In the genomic region with DNA sequence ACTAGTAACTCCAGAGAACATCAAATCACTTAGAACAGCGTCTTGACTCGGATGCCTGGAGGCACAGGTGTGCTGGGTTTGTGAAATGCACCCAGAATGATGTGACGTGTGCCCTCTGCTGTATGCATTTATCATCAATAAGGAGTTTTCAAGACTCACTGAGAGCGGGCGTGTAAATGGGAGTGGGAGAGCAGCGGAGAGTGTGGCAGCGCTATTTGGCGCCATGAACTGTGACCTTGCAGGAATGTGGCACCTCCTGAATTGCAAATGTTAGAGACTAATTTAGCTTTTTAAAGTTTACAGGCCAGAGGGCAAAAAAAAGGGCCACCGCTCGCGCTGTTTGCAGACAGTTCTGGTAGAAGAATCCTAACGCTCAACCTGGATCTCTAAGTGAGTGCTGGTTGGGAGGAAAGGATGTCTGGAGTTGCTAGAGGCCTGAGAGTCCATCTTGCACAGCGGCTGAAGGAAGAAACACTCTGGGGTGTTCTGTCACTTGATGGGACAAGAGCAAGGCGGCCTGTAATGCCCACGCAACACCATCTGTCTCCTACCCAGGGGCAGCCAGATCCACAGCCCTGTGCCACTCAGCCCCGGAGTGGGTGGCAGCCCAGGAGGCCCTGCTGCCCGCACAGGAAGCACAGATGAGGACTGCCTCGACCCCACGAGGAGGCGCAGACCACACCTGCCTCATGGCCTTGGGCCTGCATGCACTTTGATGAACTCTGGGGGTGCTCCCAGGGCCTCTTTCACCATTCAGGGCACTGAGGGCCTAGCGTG, we compare ENCODE assay signal across 15 cellular contexts. TPM values are rescaled to one million over a fixed set of nuclear protein-coding genes. Genes with fewer than 3 reads are reported as not detected.
DNase-seq lines count a peak whose midpoint lies in the region; ATAC-seq and TF ChIP-seq lines count a peak whose summit lies in the region.
"Had no signal": no experiment of that assay in that cellular context is flagged by ENCODE, and none has a peak within 500 bp of the region (broad histone marks: within the 10 kb centered on the region; RNA-seq: fewer than 3 reads in every experiment).

No MANE protein-coding gene starts in this region.

- DNase-seq in NCI-H748 (lab: John Stamatoyannopoulos, UW; ENCODE audit: unreplicated experiment) (peak; percentile 12), NCI-H748 treated with DMSO at 0.1 percent for 48 hours (lab: John Stamatoyannopoulos, UW) (no peak), tibial artery (no peak)
- no peak for DNase-seq in CD8-positive, alpha-beta memory T cell
- DNase-seq in naive thymus-derived CD4-positive, alpha-beta T cell = no peak
- DNase-seq: activated CD8-positive, alpha-beta memory T cell treated with anti-CD3 and anti-CD28 coated beads, Interleukin-2, amount 10 ng/mL, durations not matched to agents 7 days and 5 days; head of caudate nucleus; left colon; T1000; upper lobe of right lung had no signal

- peaks cover 0 to 25% (median 4%) of the 10 kb centered on the region in 3 donors for H3K36me3 Mint-ChIP-seq in CD8-positive, alpha-beta memory T cell
- peaks cover 1% of the 10 kb centered on the region for H3K36me3 Mint-ChIP-seq in activated naive CD8-positive, alpha-beta T cell
- peaks cover 0 to 15% (median 3%) of the 10 kb centered on the region in 5 donors for H3K36me3 Mint-ChIP-seq in naive thymus-derived CD4-positive, alpha-beta T cell

- H3K27me3 Mint-ChIP-seq in CD8-positive, alpha-beta memory T cell = no peaks in the 10 kb centered on the region
- H3K27me3 Mint-ChIP-seq in activated naive CD8-positive, alpha-beta T cell = no peaks in the 10 kb centered on the region
- no peaks in the 10 kb centered on the region for H3K27me3 Mint-ChIP-seq in naive thymus-derived CD4-positive, alpha-beta T cell
- H3K27me3 Mint-ChIP-seq: activated CD8-positive, alpha-beta memory T cell treated with anti-CD3 and anti-CD28 coated beads, Interleukin-2, amount 10 ng/mL, durations not matched to agents 7 days and 5 days had no signal

- peak overlapping the region in 3 of 7 donors; percentile 18 to 66 (median 47) for H3K4me3 Mint-ChIP-seq in CD8-positive, alpha-beta memory T cell
- H3K4me3 Mint-ChIP-seq in activated naive CD8-positive, alpha-beta T cell = no peak overlapping the region
- peak overlapping the region in 6 of 10 donors; percentile 3 to 86 (median 48) for H3K4me3 Mint-ChIP-seq in naive thymus-derived CD4-positive, alpha-beta T cell
- H3K4me3 Mint-ChIP-seq: activated CD8-positive, alpha-beta memory T cell treated with anti-CD3 and anti-CD28 coated beads, Interleukin-2, amount 10 ng/mL, durations not matched to agents 7 days and 5 days had no signal

- H3K27ac ChIP-seq in CD8-positive, alpha-beta memory T cell (ENCODE audit: low read depth, low read length) = no peak overlapping the region
- H3K27ac ChIP-seq in naive thymus-derived CD4-positive, alpha-beta T cell (ENCODE audit: low read depth, low read length) = no peak overlapping the region
- no peak overlapping the region for H3K27ac ChIP-seq in tibial artery
- H3K27ac ChIP-seq: neutrophil, upper lobe of right lung had no signal

- H3K36me3 ChIP-seq in CD8-positive, alpha-beta memory T cell (ENCODE audit: insufficient read depth, low read length) = no peaks in the 10 kb centered on the region
- H3K36me3 ChIP-seq in naive thymus-derived CD4-positive, alpha-beta T cell (ENCODE audit: control insufficient read depth in 2 of 3, insufficient read depth in 3 of 3, low read length in 3 of 3) = no peaks in the 10 kb centered on the region
- no peaks in the 10 kb centered on the region for H3K36me3 ChIP-seq in tibial artery

- H3K9me3 Mint-ChIP-seq in CD8-positive, alpha-beta memory T cell = no peaks in the 10 kb centered on the region
- no peaks in the 10 kb centered on the region for H3K9me3 Mint-ChIP-seq in activated naive CD8-positive, alpha-beta T cell (ENCODE audit: low read depth)
- H3K9me3 Mint-ChIP-seq in naive thymus-derived CD4-positive, alpha-beta T cell = no peaks in the 10 kb centered on the region

- CTCF ChIA-PET in CD8-positive, alpha-beta memory T cell (lab: Charles Lee) = no interaction called here
- CTCF ChIA-PET in naive thymus-derived CD4-positive, alpha-beta T cell (lab: Charles Lee) = interaction anchor here (0.7 to 0.8 kb wide), 2 partner anchors 10 kb away, joined by 3 to 4 read pairs; no protein-coding TSS in a partner anchor

- no peaks in the 10 kb centered on the region for H3K27me3 ChIP-seq in CD8-positive, alpha-beta memory T cell (ENCODE audit: insufficient read depth, low read length, poor library complexity, severe bottlenecking)
- H3K27me3 ChIP-seq in naive thymus-derived CD4-positive, alpha-beta T cell (ENCODE audit: control insufficient read depth in 2 of 2, insufficient read depth in 2 of 2, low read length in 2 of 2) = no peaks in the 10 kb centered on the region
- no peaks in the 10 kb centered on the region for H3K27me3 ChIP-seq in tibial artery
- H3K27me3 ChIP-seq: neutrophil, upper lobe of right lung had no signal

- POLR2A ChIA-PET in CD8-positive, alpha-beta memory T cell (lab: Charles Lee) = no interaction called here
- POLR2A ChIA-PET in naive thymus-derived CD4-positive, alpha-beta T cell (lab: Charles Lee) = interaction anchor here (0.5 to 4.9 kb wide), 4 partner anchors 7 to 167 kb away, joined by 3 to 89 read pairs (median 4); no protein-coding TSS in a partner anchor

- TF ChIP-seq CTCF in tibial artery (IDR thresholded peaks at IDR 0.05) = no peak

- peaks cover 79 to 95% (median 88%) of the 10 kb centered on the region in 3 donors for H3K4me1 Mint-ChIP-seq in CD8-positive, alpha-beta memory T cell
- peaks cover 94% of the 10 kb centered on the region for H3K4me1 Mint-ChIP-seq in activated naive CD8-positive, alpha-beta T cell (ENCODE audit: low read depth)
- H3K4me1 Mint-ChIP-seq in naive thymus-derived CD4-positive, alpha-beta T cell = peaks cover 58 to 99% (median 86%) of the 10 kb centered on the region in 7 donors

- H3K4me3 ChIP-seq in CD8-positive, alpha-beta memory T cell (ENCODE audit: low read length) = no peak overlapping the region
- no peak overlapping the region for H3K4me3 ChIP-seq in naive thymus-derived CD4-positive, alpha-beta T cell (ENCODE audit: low read length)
- no peak overlapping the region for H3K4me3 ChIP-seq in tibial artery
- H3K4me3 ChIP-seq: upper lobe of right lung had no signal

- H3K9me3 ChIP-seq in CD8-positive, alpha-beta memory T cell (ENCODE audit: low read length) = no peaks in the 10 kb centered on the region
- H3K9me3 ChIP-seq in naive thymus-derived CD4-positive, alpha-beta T cell (ENCODE audit: control insufficient read depth in 2 of 3, low read length in 3 of 3) = no peaks in the 10 kb centered on the region
- no peaks in the 10 kb centered on the region for H3K9me3 ChIP-seq in tibial artery
- H3K9me3 ChIP-seq: neutrophil, upper lobe of right lung had no signal

- intact Hi-C loops in naive thymus-derived CD4-positive, alpha-beta T cell (cut with micrococcal nuclease) = no loop called here
- intact Hi-C loops in tibial artery (cut with DNase I; ENCODE audit: low total_unique reads) = no loop called here

- ATAC-seq in naive thymus-derived CD4-positive, alpha-beta T cell = no peak
- ATAC-seq in HG02623 (IDR thresholded peaks at IDR 0.05; ENCODE audit: unreplicated experiment) (no peak), HG02973 (IDR thresholded peaks at IDR 0.05; ENCODE audit: unreplicated experiment) (no peak)
- ATAC-seq: activated CD8-positive, alpha-beta memory T cell treated with anti-CD3 and anti-CD28 coated beads, Interleukin-2, amount 10 ng/mL, durations not matched to agents 7 days and 5 days; Panc1; upper lobe of right lung had no signal

- peaks cover 78% of the 10 kb centered on the region for H3K4me1 ChIP-seq in CD8-positive, alpha-beta memory T cell (ENCODE audit: insufficient read depth, low read length)
- H3K4me1 ChIP-seq in naive thymus-derived CD4-positive, alpha-beta T cell (ENCODE audit: control insufficient read depth in 2 of 2, insufficient read depth in 2 of 2, low read length in 2 of 2) = peaks cover 46 to 71% of the 10 kb centered on the region in 2 donors
- peaks cover 11 to 71% (median 56%) of the 10 kb centered on the region in 4 donors for H3K4me1 ChIP-seq in tibial artery

- H3K27ac Mint-ChIP-seq in CD8-positive, alpha-beta memory T cell = peak overlapping the region; percentile 51 to 95 (median 86)
- H3K27ac Mint-ChIP-seq in activated naive CD8-positive, alpha-beta T cell = peak overlapping the region; percentile 41
- peak overlapping the region; percentile 25 to 100 (median 90) for H3K27ac Mint-ChIP-seq in naive thymus-derived CD4-positive, alpha-beta T cell

RNA-seq across cellular contexts. Expression of gene RANBP3, which starts 19.7 kb away (rescaled TPM):
- 10 to 100 TPM; 94.8 to 97.6 TPM for total RNA-seq in CD8-positive, alpha-beta memory T cell
- polyA plus RNA-seq in CD8-positive, alpha-beta memory T cell = 9.7 TPM
- 100 to 1,000 TPM in 1 of 5 experiments, 10 to 100 TPM in 4; 88.3 to 104 (median 94.0) TPM for total RNA-seq in naive thymus-derived CD4-positive, alpha-beta T cell
- polyA plus RNA-seq in naive thymus-derived CD4-positive, alpha-beta T cell = 10 to 100 TPM in 1 of 2 donors, 1 to 10 TPM in 1; 7.0 to 12.4 TPM

RNA-seq across cellular contexts. Expression of gene CAPS, which starts 44.2 kb away (rescaled TPM):
- total RNA-seq in CD8-positive, alpha-beta memory T cell = 1 to 10 TPM; 5.3 to 7.3 TPM
- 2.7 TPM for polyA plus RNA-seq in CD8-positive, alpha-beta memory T cell
- total RNA-seq in naive thymus-derived CD4-positive, alpha-beta T cell = 10 to 100 TPM; 22.1 to 80.6 (median 58.5) TPM
- 1 to 10 TPM; 1.6 to 4.1 TPM for polyA plus RNA-seq in naive thymus-derived CD4-positive, alpha-beta T cell

RNA-seq across cellular contexts. Expression of gene VMAC, which starts 53.6 kb away (rescaled TPM):
- 1 to 10 TPM; 4.0 to 4.1 TPM for total RNA-seq in CD8-positive, alpha-beta memory T cell
- polyA plus RNA-seq in CD8-positive, alpha-beta memory T cell = 6.3 TPM
- total RNA-seq in naive thymus-derived CD4-positive, alpha-beta T cell = 10 to 100 TPM; 13.1 to 39.4 (median 27.8) TPM
- 1 to 10 TPM; 6.3 to 7.0 TPM for polyA plus RNA-seq in naive thymus-derived CD4-positive, alpha-beta T cell

RNA-seq across cellular contexts. Expression of gene NDUFA11, which starts 54.7 kb away (rescaled TPM):
- 100 to 1,000 TPM; 216 to 232 TPM for total RNA-seq in CD8-positive, alpha-beta memory T cell
- polyA plus RNA-seq in CD8-positive, alpha-beta memory T cell = 399 TPM
- total RNA-seq in naive thymus-derived CD4-positive, alpha-beta T cell = 100 to 1,000 TPM; 108 to 241 (median 135) TPM
- 100 to 1,000 TPM; 381 to 415 TPM for polyA plus RNA-seq in naive thymus-derived CD4-positive, alpha-beta T cell
